ENCODE assay signal across 20 cellular contexts in the genomic region with DNA sequence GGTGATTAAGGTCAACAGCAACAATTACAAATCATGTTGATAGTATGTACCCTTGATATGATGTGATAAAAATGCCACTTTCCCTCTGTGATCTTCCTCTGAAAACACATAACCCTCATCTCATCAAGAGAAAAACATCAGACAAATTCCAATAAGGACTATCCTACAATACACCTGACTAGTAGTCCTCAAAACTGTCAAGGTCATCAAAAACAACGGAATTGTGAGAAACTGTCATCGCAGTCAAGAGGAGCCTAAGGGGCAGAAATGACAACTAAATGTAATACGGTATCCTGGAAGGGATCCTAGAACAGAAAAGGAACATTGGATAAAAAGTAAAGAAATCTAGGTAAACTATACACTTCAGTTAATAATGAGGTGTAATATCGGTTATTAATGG. TPM values are rescaled to one million over a fixed set of nuclear protein-coding genes. Genes with fewer than 3 reads are reported as not detected.
DNase-seq lines count a peak whose midpoint lies in the region; ATAC-seq, FAIRE-seq and TF ChIP-seq lines count a peak whose summit lies in the region.
"Had no signal": no experiment of that assay in that cellular context is flagged by ENCODE, and none has a peak within 500 bp of the region (broad histone marks: within the 10 kb centered on the region; RNA-seq: fewer than 3 reads in every experiment).

No MANE protein-coding gene starts in this region.

- POLR2A ChIA-PET in Caco-2 (lab: Charles Lee) (no interaction called here), OCI-LY7 (lab: Charles Lee) (interaction anchor here (1.9 to 2.4 kb wide), 2 partner anchors 25 to 39 kb away, joined by 7 to 10 read pairs; no protein-coding TSS in a partner anchor)

- H4K20me1 ChIP-seq in OCI-LY7 (ENCODE audit: insufficient read depth, low read length), result no peaks in the 10 kb centered on the region

- CTCF ChIA-PET in Caco-2 (lab: Charles Lee) (no interaction called here), OCI-LY7 (lab: Charles Lee; ENCODE audit: unreplicated experiment) (no interaction called here)

- peak overlapping the region; percentile 100 for H3K27ac ChIP-seq in OCI-LY7 (ENCODE audit: low read depth, low read length, poor library complexity, severe bottlenecking)

- H3K27me3 ChIP-seq in Caco-2 (replicated peaks; ENCODE audit: control insufficient read depth, insufficient read depth, low read length), result no peaks in the 10 kb centered on the region
- H3K27me3 ChIP-seq: BE2C had no signal

- peak; percentile 49 for FAIRE-seq in HTR-8/SVneo (lab: Jason Lieb, UNC)
- FAIRE-seq: D721Med, GM12892, GM18507, H1 had no signal

- H3K4me3 Mint-ChIP-seq in Caco-2 (ENCODE audit: unreplicated experiment), result no peak overlapping the region
- H3K4me3 Mint-ChIP-seq in memory B cell, result no peak overlapping the region
- H3K4me3 Mint-ChIP-seq: CD4-positive, CD25-positive, alpha-beta regulatory T cell; CD8-positive, alpha-beta memory T cell; H9 had no signal

- BruUV-seq in Caco-2 (replicated peaks; lab: Mats Ljungman, UMichigan), result no TSS peak
- no TSS peak for BruUV-seq in OCI-LY7 (replicated peaks; lab: Mats Ljungman, UMichigan)

- no peaks in the 10 kb centered on the region for H3K27me3 Mint-ChIP-seq in Caco-2 (ENCODE audit: insufficient read depth, unreplicated experiment)
- H3K27me3 Mint-ChIP-seq in memory B cell, result no peaks in the 10 kb centered on the region
- H3K27me3 Mint-ChIP-seq: CD4-positive, CD25-positive, alpha-beta regulatory T cell had no signal

- DNase-seq in Caco-2 (no peak), HTR-8/SVneo (ENCODE audit: insufficient read length, low spot score) (no peak), OCI-LY7 (ENCODE audit: low spot score) (no peak), memory B cell (ENCODE audit: low spot score in 2 of 2) (no peak), glomerular visceral epithelial cell (ENCODE audit: extremely low spot score) (no peak), posterior cingulate gyrus (no peak)
- DNase-seq: ACHN; BE2C; C1 segment of cervical spinal cord; CD8-positive, alpha-beta memory T cell; COR-L47; GDM1; H9; KBM-7 had no signal

- H3K9me3 ChIP-seq in Caco-2 (peaks cover 6% of the 10 kb centered on the region; the same call in 1 of the 2 replicates), OCI-LY7 (ENCODE audit: low read length) (no peaks in the 10 kb centered on the region)
- H3K9me3 ChIP-seq: BE2C had no signal

- H3K79me2 ChIP-seq in OCI-LY7 (ENCODE audit: insufficient read depth, low read depth, low read length), result peaks cover 98% of the 10 kb centered on the region

- H3K9me2 ChIP-seq in OCI-LY7 (ENCODE audit: insufficient read depth, low read length), result no peaks in the 10 kb centered on the region

- H2AFZ ChIP-seq in OCI-LY7 (ENCODE audit: low read length), result no peak overlapping the region

- peaks cover 26% of the 10 kb centered on the region for H3K36me3 Mint-ChIP-seq in Caco-2 (ENCODE audit: insufficient read depth, unreplicated experiment)
- peaks cover 21% of the 10 kb centered on the region for H3K36me3 Mint-ChIP-seq in memory B cell
- H3K36me3 Mint-ChIP-seq: CD4-positive, CD25-positive, alpha-beta regulatory T cell had no signal

- H3K27ac Mint-ChIP-seq in Caco-2 (ENCODE audit: unreplicated experiment) (peak overlapping the region; percentile 98), memory B cell (peak overlapping the region; percentile 3)
- H3K27ac Mint-ChIP-seq: CD4-positive, CD25-positive, alpha-beta regulatory T cell; CD8-positive, alpha-beta memory T cell; H9 had no signal

- no peak overlapping the region for H3K4me3 ChIP-seq in Caco-2 (ENCODE audit: low read depth, low read length)
- no peak overlapping the region for H3K4me3 ChIP-seq in OCI-LY7 (ENCODE audit: low read depth, low read length, poor library complexity, severe bottlenecking)

- H3K4me2 ChIP-seq in OCI-LY7 (ENCODE audit: low read length), result 0 out of 2 replicates have a peak overlapping the region, but pooled peaks have one; percentile 12

- peaks cover 64% of the 10 kb centered on the region for H3K4me1 ChIP-seq in Caco-2
- peaks cover 99% of the 10 kb centered on the region for H3K4me1 ChIP-seq in OCI-LY7 (ENCODE audit: insufficient read depth, low read length, poor library complexity, severe bottlenecking)
- H3K4me1 ChIP-seq: BE2C had no signal

- H3K4me1 Mint-ChIP-seq in Caco-2 (ENCODE audit: low read depth, unreplicated experiment), result peaks cover 52% of the 10 kb centered on the region
- H3K4me1 Mint-ChIP-seq in memory B cell, result peaks cover 75% of the 10 kb centered on the region

- intact Hi-C loops in Caco-2 (cut with micrococcal nuclease; ENCODE audit: unreplicated experiment) (loop anchor here (2.0 kb wide), 2 partner anchors 19 to 47 kb away; no protein-coding TSS in a partner anchor), OCI-LY7 (cut with micrococcal nuclease; ENCODE audit: unreplicated experiment) (no loop called here), posterior cingulate gyrus (cut with DNase I) (no loop called here)

- ATAC-seq in memory B cell (ENCODE audit: low read depth), result no peak
- no peak for ATAC-seq in GM21529 (IDR thresholded peaks at IDR 0.05; ENCODE audit: unreplicated experiment)

- H3K36me3 ChIP-seq in Caco-2 (ENCODE audit: control insufficient read depth, insufficient read depth, low read length) (no peaks in the 10 kb centered on the region), OCI-LY7 (ENCODE audit: insufficient read depth, low read length) (peaks cover 33% of the 10 kb centered on the region)
- H3K36me3 ChIP-seq: BE2C had no signal

- TF ChIP-seq CTCF in Caco-2 (IDR thresholded peaks at IDR 0.05; ENCODE audit: insufficient read depth in 1 of 2, low read depth in 1 of 2, low read length in 1 of 2, severe bottlenecking in 1 of 2, unreplicated experiment in 1 of 2) (no peak), OCI-LY7 (conservative IDR thresholded peaks at IDR 0.05; ENCODE audit: low read length) (no peak)

- H3K9me3 Mint-ChIP-seq in Caco-2 (ENCODE audit: unreplicated experiment) (peaks cover 14% of the 10 kb centered on the region), memory B cell (peaks cover 6% of the 10 kb centered on the region)

RNA-seq across cellular contexts. Expression of a gene that starts 59.2 kb away (rescaled TPM):
- total RNA-seq in Caco-2 (2022) (71.2 and 79.5 TPM in 2 replicates), OCI-LY7 (2022) (157 and 170 TPM in 2 replicates)
- 58.4 and 65.7 TPM in 2 replicates for total RNA-seq in OCI-LY7 (2014; rRNA removed; shearing (Covaris generic))

RNA-seq across cellular contexts. Expression of a gene that starts 59.7 kb away (rescaled TPM):
- total RNA-seq in Caco-2 (2022) (4.7 and 5.9 TPM in 2 replicates), OCI-LY7 (2022) (22.2 and 24.2 TPM in 2 replicates)
- total RNA-seq in OCI-LY7 (2014; rRNA removed; shearing (Covaris generic)), result 13.8 and 20.3 TPM in 2 replicates
- total RNA-seq: CD4-positive, CD25-positive, alpha-beta regulatory T cell had no signal
